ENCODE assay signal across 1 cellular context in the genomic region with DNA sequence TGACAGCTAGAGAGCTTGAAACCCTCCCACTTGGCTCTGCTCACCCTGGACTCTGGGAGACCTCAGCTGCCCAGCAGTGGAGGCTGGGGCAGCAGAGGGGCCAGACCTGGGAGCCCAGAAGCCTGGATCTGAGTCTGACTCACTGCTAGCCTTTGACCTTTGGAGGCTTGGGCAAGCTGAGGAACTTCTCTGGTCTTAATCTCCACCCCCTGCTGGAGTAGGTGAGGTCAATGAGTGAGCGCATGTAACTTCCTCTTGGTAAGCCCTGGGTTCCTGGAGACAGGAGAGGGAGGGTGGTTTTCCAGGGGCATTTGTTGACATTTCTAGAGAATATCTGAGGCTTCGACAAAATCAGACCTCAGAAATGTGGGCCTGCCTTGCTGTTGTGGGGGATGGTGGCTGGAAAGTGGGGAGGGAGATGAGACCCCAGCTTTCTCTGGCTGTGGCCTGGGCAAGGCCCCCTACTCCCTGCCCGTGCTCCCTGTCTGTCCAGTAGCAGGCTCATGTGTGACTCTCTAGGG.
TF ChIP-seq lines count a peak whose summit lies in the region.

No MANE protein-coding gene starts in this region.

TF ChIP-seq in HepG2, 621 proteins besides CTCF, POLR2A, EP300 and RAD21 (continued from another document and continues in another):
- TF ChIP-seq, protein P1, sequence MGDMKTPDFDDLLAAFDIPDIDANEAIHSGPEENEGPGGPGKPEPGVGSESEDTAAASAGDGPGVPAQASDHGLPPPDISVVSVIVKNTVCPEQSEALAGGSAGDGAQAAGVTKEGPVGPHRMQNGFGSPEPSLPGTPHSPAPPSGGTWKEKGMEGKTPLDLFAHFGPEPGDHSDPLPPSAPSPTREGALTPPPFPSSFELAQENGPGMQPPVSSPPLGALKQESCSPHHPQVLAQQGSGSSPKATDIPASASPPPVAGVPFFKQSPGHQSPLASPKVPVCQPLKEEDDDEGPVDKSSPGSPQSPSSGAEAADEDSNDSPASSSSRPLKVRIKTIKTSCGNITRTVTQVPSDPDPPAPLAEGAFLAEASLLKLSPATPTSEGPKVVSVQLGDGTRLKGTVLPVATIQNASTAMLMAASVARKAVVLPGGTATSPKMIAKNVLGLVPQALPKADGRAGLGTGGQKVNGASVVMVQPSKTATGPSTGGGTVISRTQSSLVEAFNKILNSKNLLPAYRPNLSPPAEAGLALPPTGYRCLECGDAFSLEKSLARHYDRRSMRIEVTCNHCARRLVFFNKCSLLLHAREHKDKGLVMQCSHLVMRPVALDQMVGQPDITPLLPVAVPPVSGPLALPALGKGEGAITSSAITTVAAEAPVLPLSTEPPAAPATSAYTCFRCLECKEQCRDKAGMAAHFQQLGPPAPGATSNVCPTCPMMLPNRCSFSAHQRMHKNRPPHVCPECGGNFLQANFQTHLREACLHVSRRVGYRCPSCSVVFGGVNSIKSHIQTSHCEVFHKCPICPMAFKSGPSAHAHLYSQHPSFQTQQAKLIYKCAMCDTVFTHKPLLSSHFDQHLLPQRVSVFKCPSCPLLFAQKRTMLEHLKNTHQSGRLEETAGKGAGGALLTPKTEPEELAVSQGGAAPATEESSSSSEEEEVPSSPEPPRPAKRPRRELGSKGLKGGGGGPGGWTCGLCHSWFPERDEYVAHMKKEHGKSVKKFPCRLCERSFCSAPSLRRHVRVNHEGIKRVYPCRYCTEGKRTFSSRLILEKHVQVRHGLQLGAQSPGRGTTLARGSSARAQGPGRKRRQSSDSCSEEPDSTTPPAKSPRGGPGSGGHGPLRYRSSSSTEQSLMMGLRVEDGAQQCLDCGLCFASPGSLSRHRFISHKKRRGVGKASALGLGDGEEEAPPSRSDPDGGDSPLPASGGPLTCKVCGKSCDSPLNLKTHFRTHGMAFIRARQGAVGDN (CRISPR knock-in tag; IDR thresholded peaks at IDR 0.05), result peak; percentile 53; the same call in 1 of the 2 replicates
- TF ChIP-seq GABPB1 (CRISPR knock-in tag; IDR thresholded peaks at IDR 0.05) (peak; percentile 23; the same call in 1 of the 2 replicates), SIX4 (CRISPR knock-in tag; IDR thresholded peaks at IDR 0.05) (no peak), STAG1 (CRISPR knock-in tag; IDR thresholded peaks at IDR 0.05) (0 out of 2 replicates have a peak, but pooled peaks have one; percentile 6), MLLT10 (CRISPR knock-in tag; IDR thresholded peaks at IDR 0.05) (no peak), TBX2 (CRISPR knock-in tag; IDR thresholded peaks at IDR 0.05; ENCODE audit: borderline replicate concordance) (0 out of 2 replicates have a peak, but pooled peaks have one; percentile 22), GABPA (IDR thresholded peaks at IDR 0.05; ENCODE audit: low read depth, low read length) (no peak), GABPA (CRISPR knock-in tag; IDR thresholded peaks at IDR 0.05; ENCODE audit: low read depth) (peak; percentile 57; the same call in 1 of the 2 replicates), ZNF670 (CRISPR knock-in tag; IDR thresholded peaks at IDR 0.05; ENCODE audit: borderline replicate concordance) (no peak), HNF4G (IDR thresholded peaks at IDR 0.05; ENCODE audit: borderline replicate concordance, low read depth, low read length) (peak; percentile 34; the same call in 1 of the 2 replicates), HNF4G (CRISPR knock-in tag; IDR thresholded peaks at IDR 0.05; ENCODE audit: borderline replicate concordance, low read depth) (no peak), ZNF17 (CRISPR knock-in tag; IDR thresholded peaks at IDR 0.05) (no peak), NR2F1 (CRISPR knock-in tag; IDR thresholded peaks at IDR 0.05) (peak; percentile 92 to 95), CEBPB (IDR thresholded peaks at IDR 0.05; ENCODE audit: borderline replicate concordance, low read depth, low read length) (0 out of 2 replicates have a peak, but pooled peaks have one; percentile 26), ATF7-NPFF (CRISPR knock-in tag; IDR thresholded peaks at IDR 0.05; ENCODE audit: low read depth) (0 out of 2 replicates have a peak, but pooled peaks have one; percentile 30), RARA (CRISPR knock-in tag; IDR thresholded peaks at IDR 0.05) (peak; percentile 67), KDM4B (CRISPR knock-in tag; IDR thresholded peaks at IDR 0.05) (no peak), ZNF20 (CRISPR knock-in tag; IDR thresholded peaks at IDR 0.05) (no peak), CCAR2 (optimal IDR thresholded peaks at IDR 0.05; ENCODE audit: low read depth, low read length) (peak; percentile 24), FOSL1 (CRISPR knock-in tag; IDR thresholded peaks at IDR 0.05; ENCODE audit: borderline replicate concordance) (peak; percentile 29; the same call in 1 of the 2 replicates), HOXA7 (CRISPR knock-in tag; IDR thresholded peaks at IDR 0.05) (no peak), ELF3 (CRISPR knock-in tag; IDR thresholded peaks at IDR 0.05) (peak; percentile 59), ETV5 (CRISPR knock-in tag; IDR thresholded peaks at IDR 0.05; ENCODE audit: borderline replicate concordance) (peak; percentile 43; the same call in 1 of the 2 replicates), CREB1 (IDR thresholded peaks at IDR 0.05) (no peak), CREB1 (CRISPR knock-in tag; IDR thresholded peaks at IDR 0.05) (peak; percentile 21; the same call in 1 of the 2 replicates), PITX1 (CRISPR knock-in tag; IDR thresholded peaks at IDR 0.05) (0 out of 2 replicates have a peak, but pooled peaks have one; percentile 33), RCOR2 (CRISPR knock-in tag; IDR thresholded peaks at IDR 0.05) (0 out of 2 replicates have a peak, but pooled peaks have one; percentile 39), HMG20A (CRISPR knock-in tag; IDR thresholded peaks at IDR 0.05; ENCODE audit: borderline replicate concordance) (peak; percentile 40; the same call in 1 of the 2 replicates), ZNF644 (CRISPR knock-in tag; IDR thresholded peaks at IDR 0.05; ENCODE audit: low read depth) (0 out of 2 replicates have a peak, but pooled peaks have one; percentile 18), RXRB (CRISPR knock-in tag; IDR thresholded peaks at IDR 0.05; ENCODE audit: borderline replicate concordance) (peak; percentile 51), PAWR (CRISPR knock-in tag; IDR thresholded peaks at IDR 0.05; ENCODE audit: borderline replicate concordance) (no peak)
- TF ChIP-seq, protein P2, sequence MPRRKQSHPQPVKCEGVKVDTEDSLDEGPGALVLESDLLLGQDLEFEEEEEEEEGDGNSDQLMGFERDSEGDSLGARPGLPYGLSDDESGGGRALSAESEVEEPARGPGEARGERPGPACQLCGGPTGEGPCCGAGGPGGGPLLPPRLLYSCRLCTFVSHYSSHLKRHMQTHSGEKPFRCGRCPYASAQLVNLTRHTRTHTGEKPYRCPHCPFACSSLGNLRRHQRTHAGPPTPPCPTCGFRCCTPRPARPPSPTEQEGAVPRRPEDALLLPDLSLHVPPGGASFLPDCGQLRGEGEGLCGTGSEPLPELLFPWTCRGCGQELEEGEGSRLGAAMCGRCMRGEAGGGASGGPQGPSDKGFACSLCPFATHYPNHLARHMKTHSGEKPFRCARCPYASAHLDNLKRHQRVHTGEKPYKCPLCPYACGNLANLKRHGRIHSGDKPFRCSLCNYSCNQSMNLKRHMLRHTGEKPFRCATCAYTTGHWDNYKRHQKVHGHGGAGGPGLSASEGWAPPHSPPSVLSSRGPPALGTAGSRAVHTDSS (CRISPR knock-in tag; conservative IDR thresholded peaks at IDR 0.05), result no peak
- TF ChIP-seq, protein P3, sequence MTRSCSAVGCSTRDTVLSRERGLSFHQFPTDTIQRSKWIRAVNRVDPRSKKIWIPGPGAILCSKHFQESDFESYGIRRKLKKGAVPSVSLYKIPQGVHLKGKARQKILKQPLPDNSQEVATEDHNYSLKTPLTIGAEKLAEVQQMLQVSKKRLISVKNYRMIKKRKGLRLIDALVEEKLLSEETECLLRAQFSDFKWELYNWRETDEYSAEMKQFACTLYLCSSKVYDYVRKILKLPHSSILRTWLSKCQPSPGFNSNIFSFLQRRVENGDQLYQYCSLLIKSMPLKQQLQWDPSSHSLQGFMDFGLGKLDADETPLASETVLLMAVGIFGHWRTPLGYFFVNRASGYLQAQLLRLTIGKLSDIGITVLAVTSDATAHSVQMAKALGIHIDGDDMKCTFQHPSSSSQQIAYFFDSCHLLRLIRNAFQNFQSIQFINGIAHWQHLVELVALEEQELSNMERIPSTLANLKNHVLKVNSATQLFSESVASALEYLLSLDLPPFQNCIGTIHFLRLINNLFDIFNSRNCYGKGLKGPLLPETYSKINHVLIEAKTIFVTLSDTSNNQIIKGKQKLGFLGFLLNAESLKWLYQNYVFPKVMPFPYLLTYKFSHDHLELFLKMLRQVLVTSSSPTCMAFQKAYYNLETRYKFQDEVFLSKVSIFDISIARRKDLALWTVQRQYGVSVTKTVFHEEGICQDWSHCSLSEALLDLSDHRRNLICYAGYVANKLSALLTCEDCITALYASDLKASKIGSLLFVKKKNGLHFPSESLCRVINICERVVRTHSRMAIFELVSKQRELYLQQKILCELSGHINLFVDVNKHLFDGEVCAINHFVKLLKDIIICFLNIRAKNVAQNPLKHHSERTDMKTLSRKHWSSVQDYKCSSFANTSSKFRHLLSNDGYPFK (CRISPR knock-in tag; IDR thresholded peaks at IDR 0.05; ENCODE audit: borderline replicate concordance), result no peak
- TF ChIP-seq, protein P4, sequence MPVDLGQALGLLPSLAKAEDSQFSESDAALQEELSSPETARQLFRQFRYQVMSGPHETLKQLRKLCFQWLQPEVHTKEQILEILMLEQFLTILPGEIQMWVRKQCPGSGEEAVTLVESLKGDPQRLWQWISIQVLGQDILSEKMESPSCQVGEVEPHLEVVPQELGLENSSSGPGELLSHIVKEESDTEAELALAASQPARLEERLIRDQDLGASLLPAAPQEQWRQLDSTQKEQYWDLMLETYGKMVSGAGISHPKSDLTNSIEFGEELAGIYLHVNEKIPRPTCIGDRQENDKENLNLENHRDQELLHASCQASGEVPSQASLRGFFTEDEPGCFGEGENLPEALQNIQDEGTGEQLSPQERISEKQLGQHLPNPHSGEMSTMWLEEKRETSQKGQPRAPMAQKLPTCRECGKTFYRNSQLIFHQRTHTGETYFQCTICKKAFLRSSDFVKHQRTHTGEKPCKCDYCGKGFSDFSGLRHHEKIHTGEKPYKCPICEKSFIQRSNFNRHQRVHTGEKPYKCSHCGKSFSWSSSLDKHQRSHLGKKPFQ (CRISPR knock-in tag; IDR thresholded peaks at IDR 0.05; ENCODE audit: insufficient replicate concordance), result no peak
- TF ChIP-seq, protein P5, sequence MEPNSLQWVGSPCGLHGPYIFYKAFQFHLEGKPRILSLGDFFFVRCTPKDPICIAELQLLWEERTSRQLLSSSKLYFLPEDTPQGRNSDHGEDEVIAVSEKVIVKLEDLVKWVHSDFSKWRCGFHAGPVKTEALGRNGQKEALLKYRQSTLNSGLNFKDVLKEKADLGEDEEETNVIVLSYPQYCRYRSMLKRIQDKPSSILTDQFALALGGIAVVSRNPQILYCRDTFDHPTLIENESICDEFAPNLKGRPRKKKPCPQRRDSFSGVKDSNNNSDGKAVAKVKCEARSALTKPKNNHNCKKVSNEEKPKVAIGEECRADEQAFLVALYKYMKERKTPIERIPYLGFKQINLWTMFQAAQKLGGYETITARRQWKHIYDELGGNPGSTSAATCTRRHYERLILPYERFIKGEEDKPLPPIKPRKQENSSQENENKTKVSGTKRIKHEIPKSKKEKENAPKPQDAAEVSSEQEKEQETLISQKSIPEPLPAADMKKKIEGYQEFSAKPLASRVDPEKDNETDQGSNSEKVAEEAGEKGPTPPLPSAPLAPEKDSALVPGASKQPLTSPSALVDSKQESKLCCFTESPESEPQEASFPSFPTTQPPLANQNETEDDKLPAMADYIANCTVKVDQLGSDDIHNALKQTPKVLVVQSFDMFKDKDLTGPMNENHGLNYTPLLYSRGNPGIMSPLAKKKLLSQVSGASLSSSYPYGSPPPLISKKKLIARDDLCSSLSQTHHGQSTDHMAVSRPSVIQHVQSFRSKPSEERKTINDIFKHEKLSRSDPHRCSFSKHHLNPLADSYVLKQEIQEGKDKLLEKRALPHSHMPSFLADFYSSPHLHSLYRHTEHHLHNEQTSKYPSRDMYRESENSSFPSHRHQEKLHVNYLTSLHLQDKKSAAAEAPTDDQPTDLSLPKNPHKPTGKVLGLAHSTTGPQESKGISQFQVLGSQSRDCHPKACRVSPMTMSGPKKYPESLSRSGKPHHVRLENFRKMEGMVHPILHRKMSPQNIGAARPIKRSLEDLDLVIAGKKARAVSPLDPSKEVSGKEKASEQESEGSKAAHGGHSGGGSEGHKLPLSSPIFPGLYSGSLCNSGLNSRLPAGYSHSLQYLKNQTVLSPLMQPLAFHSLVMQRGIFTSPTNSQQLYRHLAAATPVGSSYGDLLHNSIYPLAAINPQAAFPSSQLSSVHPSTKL (CRISPR knock-in tag; IDR thresholded peaks at IDR 0.05), result peak; percentile 51
- TF ChIP-seq, protein P6, sequence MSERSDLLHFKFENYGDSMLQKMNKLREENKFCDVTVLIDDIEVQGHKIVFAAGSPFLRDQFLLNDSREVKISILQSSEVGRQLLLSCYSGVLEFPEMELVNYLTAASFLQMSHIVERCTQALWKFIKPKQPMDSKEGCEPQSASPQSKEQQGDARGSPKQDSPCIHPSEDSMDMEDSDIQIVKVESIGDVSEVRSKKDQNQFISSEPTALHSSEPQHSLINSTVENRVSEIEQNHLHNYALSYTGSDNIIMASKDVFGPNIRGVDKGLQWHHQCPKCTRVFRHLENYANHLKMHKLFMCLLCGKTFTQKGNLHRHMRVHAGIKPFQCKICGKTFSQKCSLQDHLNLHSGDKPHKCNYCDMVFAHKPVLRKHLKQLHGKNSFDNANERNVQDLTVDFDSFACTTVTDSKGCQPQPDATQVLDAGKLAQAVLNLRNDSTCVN (CRISPR knock-in tag; IDR thresholded peaks at IDR 0.05; ENCODE audit: borderline replicate concordance), result peak; percentile 51; the same call in 1 of the 2 replicates
- TF ChIP-seq, protein P7, sequence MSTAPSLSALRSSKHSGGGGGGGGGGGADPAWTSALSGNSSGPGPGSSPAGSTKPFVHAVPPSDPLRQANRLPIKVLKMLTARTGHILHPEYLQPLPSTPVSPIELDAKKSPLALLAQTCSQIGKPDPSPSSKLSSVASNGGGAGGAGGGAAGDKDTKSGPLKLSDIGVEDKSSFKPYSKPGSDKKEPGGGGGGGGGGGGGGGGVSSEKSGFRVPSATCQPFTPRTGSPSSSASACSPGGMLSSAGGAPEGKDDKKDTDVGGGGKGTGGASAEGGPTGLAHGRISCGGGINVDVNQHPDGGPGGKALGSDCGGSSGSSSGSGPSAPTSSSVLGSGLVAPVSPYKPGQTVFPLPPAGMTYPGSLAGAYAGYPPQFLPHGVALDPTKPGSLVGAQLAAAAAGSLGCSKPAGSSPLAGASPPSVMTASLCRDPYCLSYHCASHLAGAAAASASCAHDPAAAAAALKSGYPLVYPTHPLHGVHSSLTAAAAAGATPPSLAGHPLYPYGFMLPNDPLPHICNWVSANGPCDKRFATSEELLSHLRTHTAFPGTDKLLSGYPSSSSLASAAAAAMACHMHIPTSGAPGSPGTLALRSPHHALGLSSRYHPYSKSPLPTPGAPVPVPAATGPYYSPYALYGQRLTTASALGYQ (CRISPR knock-in tag; IDR thresholded peaks at IDR 0.05), result no peak
- TF ChIP-seq, protein P8, sequence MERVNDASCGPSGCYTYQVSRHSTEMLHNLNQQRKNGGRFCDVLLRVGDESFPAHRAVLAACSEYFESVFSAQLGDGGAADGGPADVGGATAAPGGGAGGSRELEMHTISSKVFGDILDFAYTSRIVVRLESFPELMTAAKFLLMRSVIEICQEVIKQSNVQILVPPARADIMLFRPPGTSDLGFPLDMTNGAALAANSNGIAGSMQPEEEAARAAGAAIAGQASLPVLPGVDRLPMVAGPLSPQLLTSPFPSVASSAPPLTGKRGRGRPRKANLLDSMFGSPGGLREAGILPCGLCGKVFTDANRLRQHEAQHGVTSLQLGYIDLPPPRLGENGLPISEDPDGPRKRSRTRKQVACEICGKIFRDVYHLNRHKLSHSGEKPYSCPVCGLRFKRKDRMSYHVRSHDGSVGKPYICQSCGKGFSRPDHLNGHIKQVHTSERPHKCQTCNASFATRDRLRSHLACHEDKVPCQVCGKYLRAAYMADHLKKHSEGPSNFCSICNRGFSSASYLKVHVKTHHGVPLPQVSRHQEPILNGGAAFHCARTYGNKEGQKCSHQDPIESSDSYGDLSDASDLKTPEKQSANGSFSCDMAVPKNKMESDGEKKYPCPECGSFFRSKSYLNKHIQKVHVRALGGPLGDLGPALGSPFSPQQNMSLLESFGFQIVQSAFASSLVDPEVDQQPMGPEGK (CRISPR knock-in tag; IDR thresholded peaks at IDR 0.05), result peak; percentile 21; the same call in 1 of the 2 replicates
